1 cellular context compared by ENCODE assay signal in genomic region chr19:53586277-53586691, GRCh38.
A peak's percentile ranks its signal among the peaks of the same experiment; 100 is the strongest.
TF ChIP-seq lines count a peak whose summit lies in the region.

No MANE protein-coding gene starts in this region.

TF ChIP-seq in HepG2, 621 proteins besides CTCF, POLR2A, EP300 and RAD21 (continued from another document and continues in another):
- no peak for TF ChIP-seq KIAA2018 (CRISPR knock-in tag; IDR thresholded peaks at IDR 0.05; ENCODE audit: borderline replicate concordance)
- no peak for TF ChIP-seq ZBED4 (CRISPR knock-in tag; IDR thresholded peaks at IDR 0.05; ENCODE audit: borderline replicate concordance)
- no peak for TF ChIP-seq JUND (CRISPR knock-in tag; IDR thresholded peaks at IDR 0.05)
- peak; percentile 54 for TF ChIP-seq POLR2AphosphoS5 (IDR thresholded peaks at IDR 0.05; ENCODE audit: low read depth, low read length)
- no peak for TF ChIP-seq ELF4 (CRISPR knock-in tag; IDR thresholded peaks at IDR 0.05; ENCODE audit: borderline replicate concordance)
- no peak for TF ChIP-seq ZNF282 (IDR thresholded peaks at IDR 0.05; ENCODE audit: partially characterized antibody)
- TF ChIP-seq CEBPZ (IDR thresholded peaks at IDR 0.05; ENCODE audit: low read length): no peak
- TF ChIP-seq MIER3 (CRISPR knock-in tag; IDR thresholded peaks at IDR 0.05; ENCODE audit: borderline replicate concordance): 0 out of 2 replicates have a peak, but pooled peaks have one; percentile 22
- no peak for TF ChIP-seq ZNF644 (CRISPR knock-in tag; IDR thresholded peaks at IDR 0.05; ENCODE audit: low read depth)
- no peak for TF ChIP-seq ZBTB46 (CRISPR knock-in tag; IDR thresholded peaks at IDR 0.05; ENCODE audit: borderline replicate concordance)
- TF ChIP-seq POGZ (CRISPR knock-in tag; IDR thresholded peaks at IDR 0.05): no peak
- no peak for TF ChIP-seq PRDM15 (CRISPR knock-in tag; IDR thresholded peaks at IDR 0.05)
- TF ChIP-seq IRF9 (CRISPR knock-in tag; IDR thresholded peaks at IDR 0.05; ENCODE audit: borderline replicate concordance): no peak
- no peak for TF ChIP-seq SRF (IDR thresholded peaks at IDR 0.05; ENCODE audit: low read depth, low read length)
- peak; percentile 82 for TF ChIP-seq SOX5 (CRISPR knock-in tag; IDR thresholded peaks at IDR 0.05; ENCODE audit: borderline replicate concordance)
- no peak for TF ChIP-seq ZNF260 (CRISPR knock-in tag; IDR thresholded peaks at IDR 0.05; ENCODE audit: borderline replicate concordance, low read depth)
- no peak for TF ChIP-seq JDP2 (CRISPR knock-in tag; IDR thresholded peaks at IDR 0.05; ENCODE audit: borderline replicate concordance)
- TF ChIP-seq ZNF337 (CRISPR knock-in tag; IDR thresholded peaks at IDR 0.05; ENCODE audit: borderline replicate concordance, low read depth): no peak
- no peak for TF ChIP-seq HOXA7 (CRISPR knock-in tag; IDR thresholded peaks at IDR 0.05)
- no peak for TF ChIP-seq TMF1 (CRISPR knock-in tag; IDR thresholded peaks at IDR 0.05; ENCODE audit: low read depth)
